In the genomic region with DNA sequence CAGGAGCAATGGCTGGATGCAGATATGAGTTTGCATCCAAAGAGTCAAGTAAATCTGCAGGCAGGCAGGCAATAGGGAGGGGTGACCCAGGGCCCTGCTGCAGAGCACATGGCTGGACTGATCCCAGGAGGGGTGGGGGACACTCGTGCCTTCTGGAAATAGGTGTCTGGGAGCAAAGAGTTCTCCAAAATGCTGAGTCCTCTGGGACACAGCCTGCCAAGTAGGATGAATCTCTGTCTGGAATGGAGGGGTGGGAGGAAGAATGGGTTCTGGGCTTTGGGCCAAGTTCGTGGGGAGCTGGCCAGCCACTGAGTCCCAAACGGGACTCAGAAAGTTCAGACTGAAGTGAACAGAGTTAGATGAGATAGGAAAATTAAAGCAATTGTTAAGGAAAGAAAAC, we compare ENCODE assay signal across 14 cellular contexts.
A peak's percentile ranks its signal among the peaks of the same experiment; 100 is the strongest.
DNase-seq lines count a peak whose midpoint lies in the region; ATAC-seq and TF ChIP-seq lines count a peak whose summit lies in the region.
"Had no signal": no experiment of that assay in that cellular context is flagged by ENCODE, and none has a peak within 500 bp of the region (broad histone marks: within the 10 kb centered on the region; RNA-seq: fewer than 3 reads in every experiment).

No MANE protein-coding gene starts in this region.

- no peak for TF ChIP-seq CTCF in astrocyte of the cerebellum (IDR thresholded peaks at IDR 0.05; ENCODE audit: low read depth, low read length, missing control alignments)
- TF ChIP-seq CTCF in left ventricle myocardium inferior (IDR thresholded peaks at IDR 0.05; ENCODE audit: borderline replicate concordance) = no peak
- no peak for TF ChIP-seq CTCF in GM13977 (IDR thresholded peaks at IDR 0.05; ENCODE audit: extremely low read depth, insufficient read depth, missing control alignments)
- TF ChIP-seq CTCF in esophagus squamous epithelium (IDR thresholded peaks at IDR 0.05) = no peak
- TF ChIP-seq CTCF in stomach (IDR thresholded peaks at IDR 0.05) = no peak

- H3K4me1 ChIP-seq in GM23248 (ENCODE audit: insufficient read depth) (peaks cover 34% of the 10 kb centered on the region), left ventricle myocardium inferior (peaks cover 11% of the 10 kb centered on the region), esophagus squamous epithelium (no peaks in the 10 kb centered on the region), stomach (peaks cover 0 to 5% (median 0%) of the 10 kb centered on the region in 4 donors)

- H3K79me2 ChIP-seq in GM23248 (ENCODE audit: insufficient read depth) = no peaks in the 10 kb centered on the region

- TF ChIP-seq EP300 in stomach (IDR thresholded peaks at IDR 0.05) = no peak

- H3K27me3 ChIP-seq in GM23248 (replicated peaks; ENCODE audit: insufficient read depth) (no peaks in the 10 kb centered on the region), left ventricle myocardium inferior (ENCODE audit: low read depth) (peaks cover 12% of the 10 kb centered on the region), esophagus squamous epithelium (no peaks in the 10 kb centered on the region), stomach (peaks cover 0 to 10% (median 0%) of the 10 kb centered on the region in 3 donors)

- H3K36me3 Mint-ChIP-seq in naive thymus-derived CD8-positive, alpha-beta T cell = peaks cover 0 to 5% (median 0%) of the 10 kb centered on the region in 3 donors

- H3F3A ChIP-seq in GM23248 (ENCODE audit: insufficient read depth) = peaks cover 34% of the 10 kb centered on the region

- no peak overlapping the region for H3K27ac Mint-ChIP-seq in naive thymus-derived CD8-positive, alpha-beta T cell
- H3K27ac Mint-ChIP-seq: dendritic cell treated with granulocyte-macrophage colony-stimulating factor and Interleukin-4, amounts not matched to agents 40 ng/mL and 50 ng/mL, for 4 days had no signal

- POLR2A ChIA-PET in naive thymus-derived CD8-positive, alpha-beta T cell (lab: Charles Lee) = no interaction called here

- in situ Hi-C loops in GM23248 (cut with MboI) = no loop called here
- in situ Hi-C loops in astrocyte of the cerebellum (cut with HindIII; ENCODE audit: low sequenced_read_pairs) = no loop called here
- in situ Hi-C loops in GM13977 (cut with MboI; ENCODE audit: low pct_unique_long_range_greater_than_20kb, low sequenced_read_pairs, unreplicated experiment) = no loop called here

- H3K27me3 Mint-ChIP-seq in naive thymus-derived CD8-positive, alpha-beta T cell = peaks cover 15 to 54% (median 29%) of the 10 kb centered on the region in 5 donors

- no peak overlapping the region for H2AFZ ChIP-seq in GM23248

- TF ChIP-seq POLR2A in esophagus squamous epithelium (IDR thresholded peaks at IDR 0.05) (no peak), stomach (IDR thresholded peaks at IDR 0.05) (no peak)

- no peaks in the 10 kb centered on the region for H3K36me3 ChIP-seq in GM23248 (ENCODE audit: low read depth)
- no peaks in the 10 kb centered on the region for H3K36me3 ChIP-seq in left ventricle myocardium inferior
- no peaks in the 10 kb centered on the region for H3K36me3 ChIP-seq in esophagus squamous epithelium
- no peaks in the 10 kb centered on the region for H3K36me3 ChIP-seq in stomach

- H4K20me1 ChIP-seq in GM23248 (ENCODE audit: insufficient read depth) = no peaks in the 10 kb centered on the region

- peak overlapping the region; percentile 20; the same call in 1 of the 2 replicates for H3K9ac ChIP-seq in GM23248

- H3K4me3 ChIP-seq in GM23248 (peak overlapping the region; percentile 48), astrocyte of the cerebellum (ENCODE audit: low read depth, low read length) (no peak overlapping the region), left ventricle myocardium inferior (no peak overlapping the region), skin epidermis (no peak overlapping the region), esophagus squamous epithelium (no peak overlapping the region), stomach (no peak overlapping the region)

- H3K9me3 ChIP-seq in GM23248 (ENCODE audit: low read depth) (no peaks in the 10 kb centered on the region), left ventricle myocardium inferior (replicated peaks) (no peaks in the 10 kb centered on the region), esophagus squamous epithelium (no peaks in the 10 kb centered on the region), stomach (no peaks in the 10 kb centered on the region)

- H3K9me2 ChIP-seq in GM23248 (ENCODE audit: insufficient read depth) = no peaks in the 10 kb centered on the region

- no peaks in the 10 kb centered on the region for H3K4me1 Mint-ChIP-seq in naive thymus-derived CD8-positive, alpha-beta T cell

- H3K4me3 Mint-ChIP-seq in naive thymus-derived CD8-positive, alpha-beta T cell = no peak overlapping the region
- H3K4me3 Mint-ChIP-seq: dendritic cell treated with granulocyte-macrophage colony-stimulating factor and Interleukin-4, amounts not matched to agents 40 ng/mL and 50 ng/mL, for 4 days had no signal

- intact Hi-C loops in left ventricle myocardium inferior (cut with micrococcal nuclease) (no loop called here), esophagus squamous epithelium (cut with DNase I) (no loop called here), stomach (cut with DNase I; ENCODE audit: low total_unique reads) (no loop called here)

- ATAC-seq in naive thymus-derived CD8-positive, alpha-beta T cell = no peak
- ATAC-seq: HepG2; left colon; stimulated activated naive CD8-positive, alpha-beta T cell treated with anti-CD3 and anti-CD28 coated beads, Interleukin-15, Interleukin-2, amounts not matched to agents 100 U/mL and 50 U/mL, for 24 hours had no signal

- H3K9me3 Mint-ChIP-seq in naive thymus-derived CD8-positive, alpha-beta T cell = no peaks in the 10 kb centered on the region
- H3K9me3 Mint-ChIP-seq: dendritic cell treated with granulocyte-macrophage colony-stimulating factor and Interleukin-4, amounts not matched to agents 40 ng/mL and 50 ng/mL, for 4 days had no signal

- peak overlapping the region; percentile 82 for H3K4me2 ChIP-seq in GM23248 (ENCODE audit: unreplicated experiment)

- 0% methylated on average over 3 of the region's 3 CpGs for WGBS in GM23248 (ENCODE audit: low coverage in 1 of 2, low lambda C conversion rate in 2 of 2, missing lambda C conversion rate in 2 of 2), 2 experiments
- 11 to 21% methylated on average over 3 of the region's 3 CpGs for WGBS in esophagus squamous epithelium, 2 donors
- 17 to 29% (median 25%) methylated on average over 3 of the region's 3 CpGs for whole genome bisulfite sequencing in stomach, 5 donors

- DNase-seq in GM23248 (peak; percentile 89), astrocyte of the cerebellum (ENCODE audit: low read depth) (peak; percentile 49), left ventricle myocardium inferior (peak; percentile 45), GM13977 (ENCODE audit: low spot score) (no peak), esophagus squamous epithelium (lab: John Stamatoyannopoulos, UW) (no peak), stomach (no peak)
- no peak for DNase-seq in naive thymus-derived CD8-positive, alpha-beta T cell
- DNase-seq: activated CD8-positive, alpha-beta memory T cell treated with anti-CD3 and anti-CD28 coated beads, Interleukin-2, amount 50 U/mL, for 4 hours; GF-D8; stimulated activated naive CD8-positive, alpha-beta T cell treated with anti-CD3 and anti-CD28 coated beads, Interleukin-15, Interleukin-2, amounts not matched to agents 100 U/mL and 50 U/mL, for 24 hours had no signal

- H3K27ac ChIP-seq in GM23248 (peak overlapping the region; percentile 63), left ventricle myocardium inferior (replicated peaks) (no peak overlapping the region), skin epidermis (peak overlapping the region in 11 of 21 experiments; percentile 22 to 83 (median 66)), esophagus squamous epithelium (no peak overlapping the region), stomach (no peak overlapping the region)

Comparison
In these comparisons a context has a peak if more than half of its experiments do, and no peak if none do; other contexts are left out.
1. DNase-seq: peak in GM23248 (single experiment), astrocyte of the cerebellum (single experiment) and left ventricle myocardium inferior (single experiment); none in GM13977 (single experiment), naive thymus-derived CD8-positive, alpha-beta T cell (0 of 10), esophagus squamous epithelium (single experiment) and stomach (single experiment).
2. H3K27ac ChIP-seq: peak in GM23248 (single experiment) and skin epidermis (11 of 21); none in left ventricle myocardium inferior (single experiment), esophagus squamous epithelium (0 of 4) and stomach (0 of 5).